Comparison of ENCODE assay signal across 31 cellular contexts in the genomic region with DNA sequence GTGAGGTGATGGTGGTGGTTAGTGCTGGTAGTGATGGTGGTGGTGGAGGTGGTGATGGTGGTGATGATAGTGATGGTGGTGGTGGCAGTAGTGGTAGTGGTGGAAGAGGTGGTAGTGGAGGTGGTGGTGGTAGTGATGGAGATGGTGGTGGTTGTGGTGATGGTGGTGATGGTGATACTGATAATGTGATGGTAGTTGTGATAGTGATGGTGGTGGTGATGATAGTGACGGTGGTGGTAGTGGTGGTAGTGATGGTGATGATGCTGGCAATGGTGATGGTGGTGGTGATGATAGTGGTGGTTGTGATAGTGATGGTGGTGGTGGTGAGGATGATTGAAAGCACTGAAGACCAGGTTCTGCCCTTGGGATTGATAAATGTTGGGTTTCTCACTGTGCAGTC.
"Had no signal": no experiment of that assay in that cellular context is flagged by ENCODE, and none has a peak within 500 bp of the region (broad histone marks: within the 10 kb centered on the region; RNA-seq: fewer than 3 reads in every experiment).

No MANE protein-coding gene starts in this region.

- H3K36me3 Mint-ChIP-seq: activated CD4-positive, alpha-beta memory T cell treated with anti-CD3 and anti-CD28 coated beads for 36 hours; activated naive CD4-positive, alpha-beta T cell treated with anti-CD3 and anti-CD28 coated beads, Interleukin-2, amount 50 U/mL, for 72 hours; brain; T-cell had no signal

- H3K27ac ChIP-seq: Peyer's patch, VCaP had no signal

- H3K36me3 ChIP-seq: Peyer's patch had no signal

- ATAC-seq: activated naive CD4-positive, alpha-beta T cell treated with anti-CD3 and anti-CD28 coated beads, Interleukin-2, amount 50 U/mL, for 72 hours; activated T-cell treated with anti-CD3 and anti-CD28 coated beads, Interleukin-2, amount 50 U/mL, for 4 hours; PC-3; SK-N-SH treated with all-trans-retinoic acid at 6 μM for 48 hours; T-cell; T-helper 17 cell had no signal

- H3K9me3 ChIP-seq: Peyer's patch had no signal

- H3K4me3 ChIP-seq: Peyer's patch had no signal

- H3K27me3 Mint-ChIP-seq: activated CD4-positive, alpha-beta memory T cell treated with anti-CD3 and anti-CD28 coated beads for 36 hours; T-helper 17 cell had no signal

- H3K27ac Mint-ChIP-seq: activated B cell treated with CpG ODN at 0.5 μM for 24 hours; activated CD4-positive, alpha-beta memory T cell treated with anti-CD3 and anti-CD28 coated beads for 36 hours; activated naive CD4-positive, alpha-beta T cell treated with anti-CD3 and anti-CD28 coated beads for 36 hours; activated T-helper 1 cell treated with anti-CD3 and anti-CD28 coated beads, Interleukin-12 subunit alpha, Interleukin-12 subunit beta, Interleukin-2, Interleukin-4 antibody, amounts not matched to agents 30 ng/mL and 10 ng/mL and 1 ng/mL, durations not matched to agents 14 hours and 24 hours and 36 hours; T-cell; T-helper 17 cell had no signal

- H3K4me1 Mint-ChIP-seq: activated B cell treated with CpG ODN at 0.5 μM for 24 hours, T-cell, T-helper 17 cell had no signal

- H3K9me3 Mint-ChIP-seq: activated T-helper 1 cell treated with anti-CD3 and anti-CD28 coated beads, Interleukin-12 subunit alpha, Interleukin-12 subunit beta, Interleukin-2, Interleukin-4 antibody, amounts not matched to agents 30 ng/mL and 10 ng/mL and 1 ng/mL, durations not matched to agents 14 hours and 24 hours and 36 hours had no signal

- DNase-seq: activated B cell treated with CpG ODN at 0.5 μM for 24 hours; activated CD4-positive, alpha-beta memory T cell treated with anti-CD3 and anti-CD28 coated beads for 36 hours; activated CD4-positive, alpha-beta T cell treated with anti-CD3 and anti-CD28 coated beads for 4 hours; activated CD4-positive, alpha-beta T cell treated with anti-CD3 and anti-CD28 coated beads, Interleukin-2, amount 50 U/mL, for 1 hour; activated CD4-positive, CD25-positive, alpha-beta regulatory T cell treated with anti-CD3 and anti-CD28 coated beads, Interleukin-2, amount 50 U/mL, for 72 hours; activated CD8-positive, alpha-beta memory T cell treated with anti-CD3 and anti-CD28 coated beads, Interleukin-2, amount 50 U/mL, for 4 hours; activated gamma-delta T cell treated with Interleukin-2 at 50 U/mL for 16 hours; activated naive CD4-positive, alpha-beta T cell treated with anti-CD3 and anti-CD28 coated beads for 36 hours; activated T-cell treated with anti-CD3 and anti-CD28 coated beads for 4 hours; activated T-cell treated with anti-CD3 and anti-CD28 coated beads, Interleukin-2, amount 50 U/mL, for 4 hours; Karpas-422; NCI-H1105; NCI-H1417 treated with DMSO at 0.1 percent for 48 hours; NCI-H1930; NCI-H2081 treated with DMSO at 0.1 percent for 48 hours; NCI-H226; NCI-H446 treated with DMSO at 0.1 percent for 48 hours; NCI-H524; NCI-H69; NK-92 treated with Interleukin-12 subunit alpha and Interleukin-12 subunit beta, amount 100 ng/mL, for 24 hours; PC-3; Peyer's patch; RPMI8226; SIG-M5; T-cell; T-helper 17 cell had no signal

- H3K27me3 ChIP-seq: Peyer's patch had no signal

- H3K4me1 ChIP-seq: Peyer's patch had no signal

- H3K4me3 Mint-ChIP-seq: activated B cell treated with CpG ODN at 0.5 μM for 24 hours; activated CD4-positive, alpha-beta memory T cell treated with anti-CD3 and anti-CD28 coated beads for 36 hours; activated naive CD4-positive, alpha-beta T cell treated with anti-CD3 and anti-CD28 coated beads for 36 hours; activated T-cell treated with anti-CD3 and anti-CD28 coated beads, Interleukin-2, amount 50 U/mL, for 4 hours; activated T-helper 1 cell treated with anti-CD3 and anti-CD28 coated beads, Interleukin-12 subunit alpha, Interleukin-12 subunit beta, Interleukin-2, Interleukin-4 antibody, amounts not matched to agents 30 ng/mL and 10 ng/mL and 1 ng/mL, durations not matched to agents 14 hours and 24 hours and 36 hours; T-cell; T-helper 17 cell had no signal
